Comparison of ENCODE assay signal across 13 cellular contexts in the genomic region with DNA sequence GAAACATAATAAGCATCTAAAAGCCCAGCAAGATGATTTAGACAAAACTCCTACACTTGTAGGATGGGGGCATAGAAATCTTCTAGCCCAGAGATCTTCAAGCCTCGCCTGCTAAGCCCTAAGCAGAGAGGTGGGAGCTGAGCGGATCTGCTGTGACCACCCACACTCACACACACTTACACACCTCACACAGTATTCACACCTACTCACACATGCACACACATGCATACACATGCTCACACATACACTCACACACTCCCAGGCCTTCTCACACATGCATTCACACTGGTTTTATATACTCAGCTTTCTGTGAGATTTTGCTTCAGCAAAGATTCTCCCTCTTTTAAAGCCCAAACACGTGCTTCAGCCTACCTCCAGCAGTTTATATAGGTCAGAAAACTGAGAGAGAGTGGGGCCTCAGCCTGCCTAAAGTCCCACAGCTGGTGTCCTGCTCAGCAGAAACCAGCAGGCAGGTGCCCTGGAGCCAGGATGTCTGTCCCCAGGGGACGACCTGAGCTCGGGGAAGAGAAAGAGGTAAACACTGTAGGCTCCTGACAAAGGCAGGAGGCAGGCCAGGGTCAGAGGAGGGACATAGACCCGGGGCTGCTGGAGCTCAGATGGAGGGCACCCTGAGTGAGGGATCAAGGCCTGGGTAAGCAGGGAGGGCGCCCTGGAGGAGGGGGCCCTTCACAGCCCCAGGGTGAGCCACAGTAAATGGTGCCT. TPM values are rescaled to one million over a fixed set of nuclear protein-coding genes. Genes with fewer than 3 reads are reported as not detected.
A peak's percentile ranks its signal among the peaks of the same experiment; 100 is the strongest.
DNase-seq lines count a peak whose midpoint lies in the region; TF ChIP-seq lines count a peak whose summit lies in the region.
"Had no signal": no experiment of that assay in that cellular context is flagged by ENCODE, and none has a peak within 500 bp of the region (broad histone marks: within the 10 kb centered on the region; RNA-seq: fewer than 3 reads in every experiment).

No MANE protein-coding gene starts in this region.

- H3K23ac ChIP-seq in H9 (ENCODE audit: insufficient read length, low read depth, low read length), result no peak overlapping the region

- H4K8ac ChIP-seq in H9 (replicated peaks; ENCODE audit: insufficient read length, low read depth, low read length), result no peak overlapping the region

- H3K14ac ChIP-seq in H9 (ENCODE audit: insufficient read depth, low read length), result no peak overlapping the region

- TF ChIP-seq CTCF in C4-2B (conservative IDR thresholded peaks at IDR 0.05), result no peak
- no peak for TF ChIP-seq CTCF in H9 (conservative IDR thresholded peaks at IDR 0.05)
- TF ChIP-seq CTCF in VCaP (conservative IDR thresholded peaks at IDR 0.05), result no peak
- TF ChIP-seq CTCF in vagina (IDR thresholded peaks at IDR 0.05), result no peak

- no peak overlapping the region for H3K9ac ChIP-seq in H9 (ENCODE audit: extremely low read depth, insufficient read length, low read length)

- H2BK5ac ChIP-seq in H9 (ENCODE audit: insufficient read length, low read length), result no peak overlapping the region

- WGBS in H9 (ENCODE audit: extremely low coverage, insufficient read length, low lambda C conversion rate), result no CpG with 5 or more reads among the region's 7 CpGs

- H3K36me3 ChIP-seq in vagina, result no peaks in the 10 kb centered on the region
- H3K36me3 ChIP-seq: esophagus muscularis mucosa had no signal

- no peak overlapping the region for H2AK5ac ChIP-seq in H9 (ENCODE audit: insufficient read length, low read length)

- H3K27me3 ChIP-seq in H9 (ENCODE audit: insufficient read depth, low read length) (no peaks in the 10 kb centered on the region), vagina (no peaks in the 10 kb centered on the region)

- H3K9me3 ChIP-seq in H9 (ENCODE audit: control insufficient read depth, low read depth, low read length) (no peaks in the 10 kb centered on the region), vagina (no peaks in the 10 kb centered on the region)
- H3K9me3 ChIP-seq: esophagus muscularis mucosa had no signal

- H2BK15ac ChIP-seq in H9 (ENCODE audit: low read depth, low read length), result no peak overlapping the region

- no peak overlapping the region for H2AFZ ChIP-seq in H9 (ENCODE audit: low read length)

- H3K27ac Mint-ChIP-seq in H9, result peak overlapping the region in 2 of 3 experiments; percentile 3 to 90; a peak in 1 of 7 replicates
- H3K27ac Mint-ChIP-seq: activated naive CD4-positive, alpha-beta T cell treated with anti-CD3 and anti-CD28 coated beads, Interleukin-2, amount 10 ng/mL, durations not matched to agents 7 days and 5 days; stimulated activated naive CD8-positive, alpha-beta T cell treated with anti-CD3 and anti-CD28 coated beads, Interleukin-15, amount 100 ng/mL, for 72 hours had no signal

- H3K27ac ChIP-seq in C4-2B (peak overlapping the region; percentile 72), H9 (ENCODE audit: insufficient read length, low read depth, low read length) (no peak overlapping the region), VCaP (peak overlapping the region; percentile 66; the same call in 1 of the 2 replicates), vagina (no peak overlapping the region)
- H3K27ac ChIP-seq: esophagus muscularis mucosa had no signal

- no peaks in the 10 kb centered on the region for H4K20me1 ChIP-seq in H9 (ENCODE audit: control insufficient read depth, insufficient read depth, insufficient read length)

- H3K4me1 Mint-ChIP-seq in H9, result peaks cover 55 to 71% of the 10 kb centered on the region in 2 experiments
- H3K4me1 Mint-ChIP-seq: activated naive CD4-positive, alpha-beta T cell treated with anti-CD3 and anti-CD28 coated beads, Interleukin-2, amount 10 ng/mL, durations not matched to agents 7 days and 5 days; CD14-positive monocyte; stimulated activated naive CD8-positive, alpha-beta T cell treated with anti-CD3 and anti-CD28 coated beads, Interleukin-15, amount 100 ng/mL, for 72 hours had no signal

- H4K5ac ChIP-seq in H9 (ENCODE audit: insufficient read length, low read depth, low read length), result no peak overlapping the region

- no peak overlapping the region for H3K18ac ChIP-seq in H9 (ENCODE audit: insufficient read length, low read depth, low read length)

- no peak overlapping the region for H3K4me3 ChIP-seq in vagina
- H3K4me3 ChIP-seq: esophagus muscularis mucosa had no signal

- DNase-seq in H9 (no peak), NCI-H128 (lab: John Stamatoyannopoulos, UW; ENCODE audit: unreplicated experiment) (no peak), inferior parietal cortex (ENCODE audit: extremely low spot score) (no peak), vagina (ENCODE audit: extremely low spot score in 2 of 2) (no peak)
- DNase-seq: activated naive CD4-positive, alpha-beta T cell treated with anti-CD3 and anti-CD28 coated beads, Interleukin-2, amount 10 ng/mL, durations not matched to agents 7 days and 5 days; cerebellar nuclear complex; stimulated activated naive CD8-positive, alpha-beta T cell treated with anti-CD3 and anti-CD28 coated beads, Interleukin-15, amount 100 ng/mL, for 72 hours had no signal

- H3K79me1 ChIP-seq in H9 (ENCODE audit: insufficient read depth, low read depth, low read length, poor library complexity, severe bottlenecking), result no peaks in the 10 kb centered on the region

- H3K4me2 ChIP-seq in H9 (ENCODE audit: insufficient read depth, insufficient read length, low read length), result no peak overlapping the region

- H3K4me3 Mint-ChIP-seq in H9, result no peak overlapping the region
- H3K4me3 Mint-ChIP-seq: activated naive CD4-positive, alpha-beta T cell treated with anti-CD3 and anti-CD28 coated beads, Interleukin-2, amount 10 ng/mL, durations not matched to agents 7 days and 5 days; stimulated activated naive CD8-positive, alpha-beta T cell treated with anti-CD3 and anti-CD28 coated beads, Interleukin-15, amount 100 ng/mL, for 72 hours had no signal

- no peak overlapping the region for H2BK120ac ChIP-seq in H9 (ENCODE audit: low read depth, low read length, poor library complexity, severe bottlenecking)

- no peak overlapping the region for H2BK20ac ChIP-seq in H9 (ENCODE audit: low read depth, low read length, poor library complexity, severe bottlenecking)

- no peak overlapping the region for H2BK12ac ChIP-seq in H9 (ENCODE audit: insufficient read length, low read depth, low read length)

- TF ChIP-seq POLR2A in vagina (IDR thresholded peaks at IDR 0.05), result no peak

- H3K4me1 ChIP-seq in H9 (ENCODE audit: insufficient read depth, low read length) (peaks cover 2% of the 10 kb centered on the region; the same call in 1 of the 2 replicates), vagina (peaks cover 23% of the 10 kb centered on the region)
- H3K4me1 ChIP-seq: esophagus muscularis mucosa had no signal

- intact Hi-C loops in vagina (cut with DNase I), result no loop called here

- H3K36me3 Mint-ChIP-seq in H9 (ENCODE audit: insufficient read depth in 1 of 3, low read depth in 3 of 3), result no peaks in the 10 kb centered on the region
- H3K36me3 Mint-ChIP-seq: activated naive CD4-positive, alpha-beta T cell treated with anti-CD3 and anti-CD28 coated beads, Interleukin-2, amount 10 ng/mL, durations not matched to agents 7 days and 5 days; CD14-positive monocyte had no signal

- H3K79me2 ChIP-seq in H9 (ENCODE audit: insufficient read depth, low read length), result no peaks in the 10 kb centered on the region

- H4K91ac ChIP-seq in H9 (ENCODE audit: insufficient read length, low read depth, low read length), result no peak overlapping the region

- H3T11ph ChIP-seq in H9 (ENCODE audit: low read length), result no peak overlapping the region

- no peak overlapping the region for H3K4ac ChIP-seq in H9 (ENCODE audit: low read depth, low read length)

- no peaks in the 10 kb centered on the region for H3K23me2 ChIP-seq in H9 (ENCODE audit: insufficient read length, low read depth, low read length, poor library complexity, severe bottlenecking)

- peaks cover 6% of the 10 kb centered on the region for H3K27me3 Mint-ChIP-seq in H9 (ENCODE audit: low read depth)

- no peak overlapping the region for H3K56ac ChIP-seq in H9 (ENCODE audit: insufficient read length, low read depth, low read length)

- H3K9me3 Mint-ChIP-seq in H9, result peaks cover 0 to 3% of the 10 kb centered on the region in 2 experiments; a peak in 2 of 5 replicates
- H3K9me3 Mint-ChIP-seq: activated naive CD4-positive, alpha-beta T cell treated with anti-CD3 and anti-CD28 coated beads, Interleukin-2, amount 10 ng/mL, durations not matched to agents 7 days and 5 days; stimulated activated naive CD8-positive, alpha-beta T cell treated with anti-CD3 and anti-CD28 coated beads, Interleukin-15, amount 100 ng/mL, for 72 hours had no signal

RNA-seq across cellular contexts. Expression of a gene that starts 12.0 kb away (rescaled TPM):
- 134 and 143 TPM in 2 replicates for total RNA-seq in H9 (2021)
- 198 TPM for total RNA-seq in vagina
- total RNA-seq: T-helper 2 cell treated with Interferon-gamma antibody and Interleukin-4, amounts not matched to agents 100 ng/mL and 5 ng/mL, for 36 hours had no signal

RNA-seq across cellular contexts. Expression of a gene that starts 21.4 kb away (rescaled TPM):
- 0.35 and 0.87 TPM in 2 replicates for total RNA-seq in H9 (2021)
- total RNA-seq in vagina, result 931 TPM
- total RNA-seq: T-helper 2 cell treated with Interferon-gamma antibody and Interleukin-4, amounts not matched to agents 100 ng/mL and 5 ng/mL, for 36 hours had no signal

RNA-seq across cellular contexts. Expression of a gene that starts 31.7 kb away (rescaled TPM):
- total RNA-seq in H9 (2021), result not detected in 2 replicates
- total RNA-seq in vagina, result not detected
- total RNA-seq: esophagus muscularis mucosa; renal cortical epithelial cell; T-helper 2 cell treated with Interferon-gamma antibody and Interleukin-4, amounts not matched to agents 100 ng/mL and 5 ng/mL, for 36 hours had no signal

RNA-seq across cellular contexts. Expression of a gene that starts 34.7 kb away (rescaled TPM):
- total RNA-seq in H9 (2021), result not detected in 2 replicates
- total RNA-seq in vagina, result 10,968 TPM
- total RNA-seq: renal cortical epithelial cell; T-helper 2 cell treated with Interferon-gamma antibody and Interleukin-4, amounts not matched to agents 100 ng/mL and 5 ng/mL, for 36 hours had no signal

RNA-seq across cellular contexts. Expression of a gene that starts 46.6 kb away (rescaled TPM):
- total RNA-seq in H9 (2021) (not detected in 2 replicates), vagina (1,546 TPM)
- total RNA-seq: T-helper 2 cell treated with Interferon-gamma antibody and Interleukin-4, amounts not matched to agents 100 ng/mL and 5 ng/mL, for 36 hours had no signal

Comparison
In these comparisons a context has a peak if more than half of its experiments do, and no peak if none do; other contexts are left out.
1. H3K27ac ChIP-seq: peak in C4-2B (single experiment) and VCaP (single experiment); none in H9 (single experiment) and vagina (single experiment).
2. RNA of a gene that starts 21.4 kb away (total RNA-seq): 931 TPM in vagina (single experiment); 0.35 to 0.87 TPM in H9; every median in the first group is over 100 times any median in the second.